ENCODE assay signal across 8 cellular contexts in genomic region chr15:42270996-42271395, GRCh38. TPM values are rescaled to one million over a fixed set of nuclear protein-coding genes. Genes with fewer than 3 reads are reported as not detected.
DNase-seq lines count a peak whose midpoint lies in the region; ATAC-seq and TF ChIP-seq lines count a peak whose summit lies in the region.
"Had no signal": no experiment of that assay in that cellular context is flagged by ENCODE, and none has a peak within 500 bp of the region (broad histone marks: within the 10 kb centered on the region; RNA-seq: fewer than 3 reads in every experiment).

No MANE protein-coding gene starts in this region.

- WGBS in sigmoid colon, 2 donors = 11 to 56% methylated on average over 5 of the region's 5 CpGs

- TF ChIP-seq POLR2A in sigmoid colon (IDR thresholded peaks at IDR 0.05) = no peak

- peaks cover 9 to 20% of the 10 kb centered on the region in 2 experiments for H3K36me3 ChIP-seq in HEK293 (ENCODE audit: control insufficient read depth in 2 of 2, insufficient read depth in 1 of 2, low read length in 2 of 2)
- peaks cover 54% of the 10 kb centered on the region for H3K36me3 ChIP-seq in RWPE2 (ENCODE audit: low read depth)
- peaks cover 0 to 26% (median 9%) of the 10 kb centered on the region in 4 donors for H3K36me3 ChIP-seq in sigmoid colon

- H3K4me1 ChIP-seq in HEK293 (ENCODE audit: control insufficient read depth, insufficient read depth, low read length) = no peaks in the 10 kb centered on the region
- H3K4me1 ChIP-seq in RWPE2 (ENCODE audit: insufficient read depth, poor library complexity, severe bottlenecking) = peaks cover 13% of the 10 kb centered on the region
- H3K4me1 ChIP-seq in sigmoid colon = peaks cover 4 to 59% (median 45%) of the 10 kb centered on the region in 4 donors

- no peak overlapping the region for H3K4me3 ChIP-seq in HEK293 (ENCODE audit: low read depth, low read length)
- H3K4me3 ChIP-seq in RWPE2 (ENCODE audit: severe bottlenecking) = peak overlapping the region; percentile 5
- H3K4me3 ChIP-seq in fibroblast of mammary gland (ENCODE audit: control insufficient read depth, low read depth, low read length) = peak overlapping the region; percentile 35
- H3K4me3 ChIP-seq in sigmoid colon = peak overlapping the region in 1 of 4 donors; percentile 77

- H3K27me3 ChIP-seq in RWPE2 (ENCODE audit: insufficient read depth, poor library complexity, severe bottlenecking) (no peaks in the 10 kb centered on the region), sigmoid colon (no peaks in the 10 kb centered on the region)

- POLR2A ChIA-PET in HEK293 (lab: Yijun Ruan, JAX) = no interaction called here

- H3K9me3 ChIP-seq in HEK293 (ENCODE audit: control insufficient read depth, insufficient read depth, low read depth, low read length) = no peaks in the 10 kb centered on the region
- no peaks in the 10 kb centered on the region for H3K9me3 ChIP-seq in RWPE2 (ENCODE audit: severe bottlenecking)
- no peaks in the 10 kb centered on the region for H3K9me3 ChIP-seq in sigmoid colon

- DNase-seq in RWPE2 (ENCODE audit: low spot score) = no peak
- DNase-seq in fibroblast of mammary gland (ENCODE audit: low read depth) = no peak
- no peak for DNase-seq in sigmoid colon
- DNase-seq in stimulated activated CD4-positive, alpha-beta T cell treated with anti-CD3 and anti-CD28 coated beads, Interleukin-4, amount 100 ng/mL, for 4 hours = no peak
- DNase-seq: NCI-H2081 treated with DMSO at 0.1 percent for 48 hours had no signal

- intact Hi-C loops in sigmoid colon (cut with DNase I) = loop anchor here (5.0 kb wide), 1 partner anchor 64 kb away; the partner anchor contains the start of gene VPS39

- CTCF ChIA-PET in HEK293 (lab: Yijun Ruan, JAX) = no interaction called here

- ATAC-seq in RWPE2 (ENCODE audit: low read depth) = no peak
- no peak for ATAC-seq in GM18858 (IDR thresholded peaks at IDR 0.05; ENCODE audit: unreplicated experiment)
- no peak for ATAC-seq in GM19395 (IDR thresholded peaks at IDR 0.05; ENCODE audit: unreplicated experiment)

- no peak for TF ChIP-seq CTCF in HEK293 (tag by site-specific recombination; IDR thresholded peaks at IDR 0.05)
- no peak for TF ChIP-seq CTCF in RWPE2 (IDR thresholded peaks at IDR 0.05; ENCODE audit: poor library complexity, severe bottlenecking)
- no peak for TF ChIP-seq CTCF in fibroblast of mammary gland (conservative IDR thresholded peaks at IDR 0.05; ENCODE audit: control insufficient read depth, insufficient read depth, low read depth, low read length)
- no peak for TF ChIP-seq CTCF in sigmoid colon (IDR thresholded peaks at IDR 0.05)

- no peak for TF ChIP-seq EP300 in sigmoid colon (IDR thresholded peaks at IDR 0.05)

- H3K27ac ChIP-seq in HEK293 (ENCODE audit: extremely low read depth, low read depth, low read length) (no peak overlapping the region), RWPE2 (ENCODE audit: poor library complexity, severe bottlenecking) (peak overlapping the region; percentile 4), sigmoid colon (peak overlapping the region in 3 of 4 donors; percentile 22 to 98 (median 94))

TF ChIP-seq in HEK293, 187 proteins besides CTCF, POLR2A, EP300 and RAD21:
- TF ChIP-seq PRDM6 (tag by site-specific recombination; IDR thresholded peaks at IDR 0.05) (0 out of 2 replicates have a peak, but pooled peaks have one; percentile 32), ZBTB6 (tag by site-specific recombination; IDR thresholded peaks at IDR 0.05) (no peak), ZNF843 (tag by site-specific recombination; IDR thresholded peaks at IDR 0.05) (no peak), ZNF280C (tag by site-specific recombination; IDR thresholded peaks at IDR 0.05) (no peak)
TF ChIP-seq in HEK293: peak in this region for 1.

RNA-seq across cellular contexts. Expression of gene GANC, which starts 2.0 kb away (rescaled TPM):
- 10 to 100 TPM; 18.9 to 34.1 (median 22.9) TPM for total RNA-seq in sigmoid colon
- 10 to 100 TPM in 2 of 3 donors, 1 to 10 TPM in 1; 9.0 to 19.9 (median 16.8) TPM for polyA plus RNA-seq in sigmoid colon

RNA-seq across cellular contexts. Expression of gene TMEM87A, which starts 2.2 kb away (rescaled TPM):
- total RNA-seq in sigmoid colon = 10 to 100 TPM; 32.7 to 45.3 (median 42.6) TPM
- 10 to 100 TPM in 2 of 3 donors, 1 to 10 TPM in 1; 9.6 to 44.7 (median 18.3) TPM for polyA plus RNA-seq in sigmoid colon
